ENCODE assay signal across 10 cellular contexts in the genomic region with DNA sequence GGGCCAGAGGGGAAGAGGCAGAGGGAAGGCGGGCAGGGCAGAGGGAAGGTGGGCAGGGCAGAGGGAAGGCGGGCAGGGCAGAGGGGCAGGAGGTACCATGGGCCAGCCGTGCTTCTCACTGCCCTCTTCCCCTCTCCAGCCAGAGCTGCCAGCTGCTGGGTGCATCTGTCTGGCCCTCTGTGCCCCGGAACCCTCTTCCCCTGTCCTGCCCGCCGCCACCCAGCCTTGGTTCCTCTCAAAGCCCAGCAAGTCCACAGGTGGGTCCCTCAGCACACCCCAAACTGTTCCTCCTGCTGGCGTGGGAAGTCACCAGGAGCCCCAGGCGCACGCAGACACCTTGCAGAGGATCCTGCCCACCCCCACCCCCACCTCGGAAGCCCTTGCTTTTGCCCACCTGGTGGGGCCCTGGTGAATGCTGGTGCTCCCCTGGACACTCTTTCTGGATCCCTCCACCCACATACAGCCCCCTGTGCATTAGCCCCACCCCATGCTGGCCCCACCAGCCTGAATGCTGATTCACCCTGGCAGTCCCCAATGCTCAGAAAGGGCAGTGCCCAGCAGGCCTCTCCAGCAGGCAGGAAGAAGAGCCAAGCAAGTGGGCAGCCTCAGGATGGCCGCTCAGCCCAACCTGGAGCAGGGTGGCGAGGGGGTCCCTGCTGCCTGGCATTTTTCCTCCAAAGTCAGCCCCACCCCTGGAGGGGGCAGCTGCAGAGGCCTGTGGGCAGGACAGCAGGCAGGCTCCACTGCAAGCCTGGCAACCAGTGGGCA. TPM values are rescaled to one million over a fixed set of nuclear protein-coding genes. Genes with fewer than 3 reads are reported as not detected.
DNase-seq lines count a peak whose midpoint lies in the region; ATAC-seq, FAIRE-seq and TF ChIP-seq lines count a peak whose summit lies in the region.
"Had no signal": no experiment of that assay in that cellular context is flagged by ENCODE, and none has a peak within 500 bp of the region (broad histone marks: within the 10 kb centered on the region; RNA-seq: fewer than 3 reads in every experiment).

No MANE protein-coding gene starts in this region.

- CTCF ChIA-PET in SK-N-SH (lab: Yijun Ruan, JAX): no interaction called here

- peaks cover 3% of the 10 kb centered on the region for H3F3A ChIP-seq in SK-N-SH (replicated peaks; ENCODE audit: insufficient read depth)

- POLR2A ChIA-PET in SK-N-SH (lab: Yijun Ruan, JAX): interaction anchor here (1.0 kb wide), 1 partner anchor 113 kb away, joined by 3 read pairs; no protein-coding TSS in a partner anchor

- TF ChIP-seq RAD21 in SK-N-SH (IDR thresholded peaks at IDR 0.05; ENCODE audit: low read length): no peak

- H3K36me3 Mint-ChIP-seq in osteocyte (ENCODE audit: unreplicated experiment): peaks cover 3% of the 10 kb centered on the region

- H3K9me3 ChIP-seq in BLaER1 treated with 17β-estradiol and CSF1 and Interleukin-3, amounts not matched to agents 10 nM and 100 nM (replicated peaks in 1 of 11): no peaks in the 10 kb centered on the region
- H3K9me3 ChIP-seq in SK-N-SH: no peaks in the 10 kb centered on the region

- H3K27me3 ChIP-seq in BLaER1 treated with 17β-estradiol and CSF1 and Interleukin-3, amounts not matched to agents 10 nM and 100 nM: peaks cover 0 to 29% (median 15%) of the 10 kb centered on the region in 11 experiments; a peak in 15 of 22 replicates
- no peaks in the 10 kb centered on the region for H3K27me3 ChIP-seq in SK-N-SH (ENCODE audit: insufficient read depth)

- H3K36me3 ChIP-seq in BLaER1 treated with 17β-estradiol and CSF1 and Interleukin-3, amounts not matched to agents 10 nM and 100 nM: peaks cover 0 to 5% (median 0%) of the 10 kb centered on the region in 11 experiments; a peak in 1 of 22 replicates
- no peaks in the 10 kb centered on the region for H3K36me3 ChIP-seq in SK-N-SH (replicated peaks in 1 of 2; ENCODE audit: control insufficient read depth in 1 of 2, insufficient read depth in 2 of 2, low read length in 1 of 2)

- no peak for TF ChIP-seq EP300 in SK-N-SH (IDR thresholded peaks at IDR 0.05; ENCODE audit: borderline replicate concordance in 1 of 2, low read depth in 1 of 2, low read length in 1 of 2)

- peaks cover 54 to 75% (median 69%) of the 10 kb centered on the region in 10 experiments for H3K4me1 ChIP-seq in BLaER1 treated with 17β-estradiol and CSF1 and Interleukin-3, amounts not matched to agents 10 nM and 100 nM
- H3K4me1 ChIP-seq in SK-N-SH (ENCODE audit: control insufficient read depth in 1 of 2, insufficient read depth in 2 of 2, low read depth in 1 of 2, low read length in 1 of 2): peaks cover 4 to 21% of the 10 kb centered on the region in 2 experiments; a peak in 2 of 4 replicates

- H3K4me1 Mint-ChIP-seq in osteocyte (ENCODE audit: unreplicated experiment): peaks cover 24% of the 10 kb centered on the region

- H3K27ac ChIP-seq in BLaER1 treated with 17β-estradiol and CSF1 and Interleukin-3, amounts not matched to agents 10 nM and 100 nM: peak overlapping the region in 9 of 11 experiments; percentile 77 to 95 (median 87); a peak in 14 of 22 replicates
- no peak overlapping the region for H3K27ac ChIP-seq in SK-N-SH (ENCODE audit: low read depth in 2 of 2, low read length in 1 of 2)

- peak; percentile 0 for ATAC-seq in Right ventricle myocardium superior (ENCODE audit: poor library complexity)

- H3K79me2 ChIP-seq in SK-N-SH (ENCODE audit: insufficient read depth): peaks cover 11% of the 10 kb centered on the region; the same call in 1 of the 2 replicates

- TF ChIP-seq CTCF in SK-N-SH (IDR thresholded peaks at IDR 0.05): no peak
- TF ChIP-seq CTCF in osteocyte (IDR thresholded peaks at IDR 0.05): no peak

- no peak overlapping the region for H2AFZ ChIP-seq in SK-N-SH (ENCODE audit: low read depth)

- H3K9me2 ChIP-seq in SK-N-SH: no peaks in the 10 kb centered on the region

- peak overlapping the region; percentile 14 for H3K4me3 Mint-ChIP-seq in osteocyte (ENCODE audit: unreplicated experiment)

- DNase-seq in SK-N-SH (no peak), Right ventricle myocardium superior (peak; percentile 55), osteocyte (ENCODE audit: extremely low spot score, unreplicated experiment) (no peak), urothelium cell line (ENCODE audit: low spot score) (no peak), GOT3 (lab: John Stamatoyannopoulos, UW) (no peak), H54 (ENCODE audit: insufficient read length, low spot score) (no peak)
- no peak for DNase-seq in stimulated activated CD4-positive, alpha-beta T cell treated with anti-CD3 and anti-CD28 coated beads, Interleukin-4, amount 100 ng/mL, for 1 hour

- peak overlapping the region; percentile 54 for H3K27ac Mint-ChIP-seq in osteocyte (ENCODE audit: unreplicated experiment)

- H3K4me2 ChIP-seq in BLaER1 treated with 17β-estradiol and CSF1 and Interleukin-3, amounts not matched to agents 10 nM and 100 nM: peak overlapping the region; percentile 85 to 100 (median 97)
- peak overlapping the region; percentile 78 for H3K4me2 ChIP-seq in SK-N-SH

- FAIRE-seq in urothelium cell line (lab: Jason Lieb, UNC) (no peak), H54 (lab: Jason Lieb, UNC) (no peak)
- FAIRE-seq: D721Med, K562 had no signal

- no peaks in the 10 kb centered on the region for H3K27me3 Mint-ChIP-seq in osteocyte (ENCODE audit: unreplicated experiment)

- 88% methylated on average over 8 of the region's 12 CpGs for WGBS in SK-N-SH (ENCODE audit: low lambda C conversion rate)

- peak overlapping the region; percentile 82 to 96 (median 88); a peak in 20 of 22 replicates for H3K9ac ChIP-seq in BLaER1 treated with 17β-estradiol and CSF1 and Interleukin-3, amounts not matched to agents 10 nM and 100 nM
- no peak overlapping the region for H3K9ac ChIP-seq in SK-N-SH

- peak overlapping the region; percentile 68 to 87 (median 78); a peak in 18 of 20 replicates for H3K4me3 ChIP-seq in BLaER1 treated with 17β-estradiol and CSF1 and Interleukin-3, amounts not matched to agents 10 nM and 100 nM
- H3K4me3 ChIP-seq in SK-N-SH (ENCODE audit: low read depth in 2 of 2, low read length in 1 of 2): no peak overlapping the region

- intact Hi-C loops in Right ventricle myocardium superior (cut with DNase I): loop anchor here (10.0 kb wide), 1 partner anchor 240 kb away; no protein-coding TSS in a partner anchor

- TF ChIP-seq POLR2A in H54 (IDR thresholded peaks at IDR 0.05; ENCODE audit: low read depth, low read length): no peak

- H3K9me3 Mint-ChIP-seq in osteocyte (ENCODE audit: unreplicated experiment): no peaks in the 10 kb centered on the region

- peaks cover 10 to 57% (median 36%) of the 10 kb centered on the region in 11 experiments; a peak in 19 of 22 replicates for H4K20me1 ChIP-seq in BLaER1 treated with 17β-estradiol and CSF1 and Interleukin-3, amounts not matched to agents 10 nM and 100 nM
- no peaks in the 10 kb centered on the region for H4K20me1 ChIP-seq in SK-N-SH (ENCODE audit: insufficient read depth)

TF ChIP-seq in SK-N-SH, 30 proteins besides CTCF, POLR2A, EP300 and RAD21 (continues in another document):
- TF ChIP-seq, protein P1, sequence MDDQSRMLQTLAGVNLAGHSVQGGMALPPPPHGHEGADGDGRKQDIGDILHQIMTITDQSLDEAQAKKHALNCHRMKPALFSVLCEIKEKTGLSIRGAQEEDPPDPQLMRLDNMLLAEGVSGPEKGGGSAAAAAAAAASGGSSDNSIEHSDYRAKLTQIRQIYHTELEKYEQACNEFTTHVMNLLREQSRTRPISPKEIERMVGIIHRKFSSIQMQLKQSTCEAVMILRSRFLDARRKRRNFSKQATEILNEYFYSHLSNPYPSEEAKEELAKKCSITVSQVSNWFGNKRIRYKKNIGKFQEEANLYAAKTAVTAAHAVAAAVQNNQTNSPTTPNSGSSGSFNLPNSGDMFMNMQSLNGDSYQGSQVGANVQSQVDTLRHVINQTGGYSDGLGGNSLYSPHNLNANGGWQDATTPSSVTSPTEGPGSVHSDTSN (IDR thresholded peaks at IDR 0.05): no peak
- TF ChIP-seq NRF1 (IDR thresholded peaks at IDR 0.05; ENCODE audit: low read depth, low read length) (no peak), TEAD4 (IDR thresholded peaks at IDR 0.05; ENCODE audit: borderline replicate concordance, insufficient read depth) (no peak), FOXJ3 (CRISPR knock-in tag; IDR thresholded peaks at IDR 0.05) (no peak), NFIC (IDR thresholded peaks at IDR 0.05; ENCODE audit: borderline replicate concordance) (no peak), MEF2A (IDR thresholded peaks at IDR 0.05; ENCODE audit: borderline replicate concordance, low read depth) (no peak), MXI1 (IDR thresholded peaks at IDR 0.05; ENCODE audit: low read depth, low read length) (no peak), RCOR1 (IDR thresholded peaks at IDR 0.05; ENCODE audit: low read length) (no peak), ELF1 (IDR thresholded peaks at IDR 0.05) (no peak), CHD2 (IDR thresholded peaks at IDR 0.05; ENCODE audit: low read length, partially characterized antibody) (no peak), JUND (IDR thresholded peaks at IDR 0.05) (no peak), EZH2phosphoT487 (IDR thresholded peaks at IDR 0.05; ENCODE audit: borderline replicate concordance, low read depth) (no peak), FOXM1 (IDR thresholded peaks at IDR 0.05; ENCODE audit: low read depth) (no peak)
- TF ChIP-seq, protein P2, sequence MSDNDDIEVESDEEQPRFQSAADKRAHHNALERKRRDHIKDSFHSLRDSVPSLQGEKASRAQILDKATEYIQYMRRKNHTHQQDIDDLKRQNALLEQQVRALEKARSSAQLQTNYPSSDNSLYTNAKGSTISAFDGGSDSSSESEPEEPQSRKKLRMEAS (IDR thresholded peaks at IDR 0.05; ENCODE audit: low read depth): no peak
- TF ChIP-seq, protein P3, sequence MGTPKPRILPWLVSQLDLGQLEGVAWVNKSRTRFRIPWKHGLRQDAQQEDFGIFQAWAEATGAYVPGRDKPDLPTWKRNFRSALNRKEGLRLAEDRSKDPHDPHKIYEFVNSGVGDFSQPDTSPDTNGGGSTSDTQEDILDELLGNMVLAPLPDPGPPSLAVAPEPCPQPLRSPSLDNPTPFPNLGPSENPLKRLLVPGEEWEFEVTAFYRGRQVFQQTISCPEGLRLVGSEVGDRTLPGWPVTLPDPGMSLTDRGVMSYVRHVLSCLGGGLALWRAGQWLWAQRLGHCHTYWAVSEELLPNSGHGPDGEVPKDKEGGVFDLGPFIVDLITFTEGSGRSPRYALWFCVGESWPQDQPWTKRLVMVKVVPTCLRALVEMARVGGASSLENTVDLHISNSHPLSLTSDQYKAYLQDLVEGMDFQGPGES (IDR thresholded peaks at IDR 0.05; ENCODE audit: low read depth, low read length): no peak

RNA-seq across cellular contexts. Expression of a gene that starts 1.9 kb away (rescaled TPM):
- 2.0 and 2.4 TPM in 2 replicates for polyA plus RNA-seq in SK-N-SH (2012; rRNA removed)
- polyA plus RNA-seq in SK-N-SH (2012; cell fraction: cytosol; rRNA removed): 0.93 and 1.9 TPM in 2 replicates
- 2.3 and 3.2 TPM in 2 replicates for polyA plus RNA-seq in SK-N-SH (2012; cell fraction: nucleus; rRNA removed)
- total RNA-seq in Right ventricle myocardium superior (23.0 TPM), osteocyte (12.9 and 14.6 TPM in 2 replicates)

Comparison
In these comparisons a context has a peak if more than half of its experiments do, and no peak if none do; other contexts are left out.
1. H3K27ac ChIP-seq: peak in BLaER1 treated with 17β-estradiol and CSF1 and Interleukin-3, amounts not matched to agents 10 nM and 100 nM (9 of 11); none in SK-N-SH (0 of 2).
2. H3K4me3 ChIP-seq: peak in BLaER1 treated with 17β-estradiol and CSF1 and Interleukin-3, amounts not matched to agents 10 nM and 100 nM (10 of 10); none in SK-N-SH (0 of 2).